In the genomic region with DNA sequence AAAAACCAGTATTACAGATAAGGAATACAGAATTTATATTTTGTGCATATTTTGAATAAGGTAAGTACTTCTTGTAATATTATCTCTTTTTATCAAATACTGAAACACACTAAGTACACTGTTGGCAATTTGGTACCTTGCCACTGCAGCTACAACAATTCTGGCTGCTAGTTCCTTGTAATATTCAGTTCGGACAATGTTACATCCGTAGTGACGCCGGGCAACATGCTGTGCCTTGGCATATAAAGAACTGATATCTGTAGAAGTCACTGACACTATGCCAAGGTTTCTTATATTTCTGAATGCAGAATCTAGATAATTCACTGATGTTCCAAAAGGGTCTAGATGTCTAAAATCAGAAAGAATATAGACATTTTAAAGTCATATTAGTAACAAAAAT, we compare ENCODE assay signal across 26 cellular contexts.
"Had no signal": no experiment of that assay in that cellular context is flagged by ENCODE, and none has a peak within 500 bp of the region (broad histone marks: within the 10 kb centered on the region; RNA-seq: fewer than 3 reads in every experiment).

No MANE protein-coding gene starts in this region.

- ATAC-seq: activated CD8-positive, alpha-beta T cell treated with anti-CD3 and anti-CD28 coated beads for 36 hours; activated T-cell treated with anti-CD3 and anti-CD28 coated beads, Interleukin-2, amount 50 U/mL, for 4 hours; activated T-helper 17 cell treated with anti-CD3 and anti-CD28 coated beads, Interleukin-2, amount 50 U/mL, for 72 hours; natural killer cell; psoas muscle; stimulated activated memory B cell treated with anti-CD40 and anti-IgM and Interleukin-4, amounts not matched to agents 10 μg/mL and 1 μg/mL and 100 μg/mL, for 72 hours; upper lobe of right lung had no signal

- DNase-seq: activated B cell treated with CpG ODN at 0.5 μM for 24 hours; activated CD4-positive, alpha-beta T cell treated with anti-CD3 and anti-CD28 coated beads, Interleukin-2, amount 50 U/mL, for 1 hour; activated CD8-positive, alpha-beta T cell treated with anti-CD3 and anti-CD28 coated beads for 36 hours; activated gamma-delta T cell treated with Interleukin-2 at 50 U/mL for 16 hours; activated naive CD4-positive, alpha-beta T cell treated with anti-CD3 and anti-CD28 coated beads, Interleukin-2, amount 50 U/mL, for 16 hours; activated T-cell treated with anti-CD3 and anti-CD28 coated beads, Interleukin-2, amount 50 U/mL, for 4 hours; amniotic stem cell; endodermal cell; esophagus squamous epithelium; left ventricle myocardium inferior; mesendoderm; natural killer cell; occipital lobe; psoas muscle; stimulated activated CD4-positive, alpha-beta T cell treated with anti-CD3 and anti-CD28 coated beads, Interleukin-1b, Interleukin-23, amount 100 ng/mL, for 48 hours; stimulated activated CD4-positive, alpha-beta T cell treated with anti-CD3 and anti-CD28 coated beads, Interleukin-4, amount 100 ng/mL, for 4 hours; stimulated activated CD8-positive, alpha-beta memory T cell treated with anti-CD3 and anti-CD28 coated beads, Interleukin-4, amount 100 ng/mL, for 48 hours; stomach; T1000; tibial artery; upper lobe of right lung had no signal

- H3K4me3 ChIP-seq: esophagus squamous epithelium, left ventricle myocardium inferior, lung, neural progenitor cell, psoas muscle, smooth muscle cell, stomach, tibial artery, upper lobe of right lung had no signal
